Comparison of ENCODE assay signal across 15 cellular contexts in genomic region chr4:148779771-148780170, GRCh38.
DNase-seq lines count a peak whose midpoint lies in the region; ATAC-seq, FAIRE-seq and TF ChIP-seq lines count a peak whose summit lies in the region.
"Had no signal": no experiment of that assay in that cellular context is flagged by ENCODE, and none has a peak within 500 bp of the region (broad histone marks: within the 10 kb centered on the region; RNA-seq: fewer than 3 reads in every experiment).

No MANE protein-coding gene starts in this region.

- H3K9me3 Mint-ChIP-seq in progenitor cell of endocrine pancreas (ENCODE audit: low read depth): peaks cover 4% of the 10 kb centered on the region
- H3K9me3 Mint-ChIP-seq: CD4-positive, alpha-beta T cell; H9 had no signal

- H3K36me3 Mint-ChIP-seq in progenitor cell of endocrine pancreas (ENCODE audit: insufficient read depth): no peaks in the 10 kb centered on the region

- H3K4me1 Mint-ChIP-seq in progenitor cell of endocrine pancreas (ENCODE audit: low read depth): peaks cover 11% of the 10 kb centered on the region

- no peak overlapping the region for H3K4me3 ChIP-seq in mucosa of descending colon
- H3K4me3 ChIP-seq in small intestine (ENCODE audit: low read depth in 1 of 2, low read length in 2 of 2): no peak overlapping the region
- H3K4me3 ChIP-seq: A549 had no signal

- H3K4me3 Mint-ChIP-seq in progenitor cell of endocrine pancreas (ENCODE audit: low read depth): no peak overlapping the region
- H3K4me3 Mint-ChIP-seq: CD4-positive, alpha-beta T cell; H9 had no signal

- H3K4me1 ChIP-seq in mucosa of descending colon (ENCODE audit: low read depth): peaks cover 3% of the 10 kb centered on the region
- H3K4me1 ChIP-seq in small intestine (ENCODE audit: control insufficient read depth in 2 of 2, insufficient read depth in 1 of 2, low read depth in 1 of 2, low read length in 1 of 2): no peaks in the 10 kb centered on the region
- H3K4me1 ChIP-seq: A549 had no signal

- H3K36me3 ChIP-seq in mucosa of descending colon (ENCODE audit: low read depth) (no peaks in the 10 kb centered on the region), small intestine (ENCODE audit: control insufficient read depth in 2 of 2, insufficient read depth in 2 of 2, low read length in 2 of 2) (no peaks in the 10 kb centered on the region)

- peak; percentile 84 for ATAC-seq in mucosa of descending colon
- ATAC-seq: A549, HepG2 had no signal

- H3K27me3 Mint-ChIP-seq in progenitor cell of endocrine pancreas: no peaks in the 10 kb centered on the region
- H3K27me3 Mint-ChIP-seq: CD4-positive, alpha-beta T cell had no signal

- intact Hi-C loops in mucosa of descending colon (cut with DNase I, micrococcal nuclease): no loop called here

- H3K27ac ChIP-seq in small intestine (ENCODE audit: low read depth in 1 of 2, low read length in 1 of 2): no peak overlapping the region
- H3K27ac ChIP-seq: A549, C4-2B had no signal

- H3K9me3 ChIP-seq in mucosa of descending colon (no peaks in the 10 kb centered on the region), small intestine (ENCODE audit: control insufficient read depth, low read depth) (no peaks in the 10 kb centered on the region)
- H3K9me3 ChIP-seq: A549 had no signal

- H3K27me3 ChIP-seq in small intestine (ENCODE audit: control insufficient read depth in 2 of 2, insufficient read depth in 2 of 2, low read length in 2 of 2): no peaks in the 10 kb centered on the region

- 38 to 76% (median 47%) methylated on average over 4 of the region's 4 CpGs for WGBS in small intestine, 3 donors

- DNase-seq in LoVo (ENCODE audit: low spot score) (peak; percentile 34), mucosa of descending colon (peak; percentile 40 to 56 (median 53)), small intestine (peak; percentile 81), progenitor cell of endocrine pancreas (ENCODE audit: low spot score, unreplicated experiment) (no peak), HuH-7 (ENCODE audit: low spot score) (no peak), dermis blood vessel endothelial cell (no peak)
- DNase-seq: AML-193; CD4-positive, alpha-beta T cell; DMS79 treated with DMSO at 0.1 percent for 48 hours; GF-D8; H9 had no signal

- FAIRE-seq in small intestine (lab: Jason Lieb, UNC): no peak
- FAIRE-seq: A549, H1, HepG2 had no signal

- TF ChIP-seq CTCF in mucosa of descending colon (IDR thresholded peaks at IDR 0.05) (no peak), progenitor cell of endocrine pancreas (IDR thresholded peaks at IDR 0.05; ENCODE audit: unreplicated experiment) (no peak)

- H3K27ac Mint-ChIP-seq in progenitor cell of endocrine pancreas: no peak overlapping the region
- H3K27ac Mint-ChIP-seq: CD4-positive, alpha-beta T cell; H9 had no signal

Comparison
In these comparisons a context has a peak if more than half of its experiments do, and no peak if none do; other contexts are left out.
1. DNase-seq: peak in LoVo (single experiment), mucosa of descending colon (3 of 3) and small intestine (single experiment); none in progenitor cell of endocrine pancreas (single experiment), HuH-7 (single experiment) and dermis blood vessel endothelial cell (single experiment).